In genomic region chr5:43959148-43959547, GRCh38 we compare ENCODE assay signal across 9 cellular contexts.
"Had no signal": no experiment of that assay in that cellular context is flagged by ENCODE, and none has a peak within 500 bp of the region (broad histone marks: within the 10 kb centered on the region; RNA-seq: fewer than 3 reads in every experiment).

No MANE protein-coding gene starts in this region.

- H3K4me1 ChIP-seq: HAP-1 had no signal

- FAIRE-seq: HTR-8/SVneo had no signal

- ATAC-seq: HCT116 had no signal

- H2AFZ ChIP-seq: GM23248 had no signal

- DNase-seq: GM23248, GOT3, H7, HFFc6, KBM-7 had no signal

- H3K4me2 ChIP-seq: KMS-11 had no signal

- H3K9me3 ChIP-seq: HAP-1 had no signal

- H3K4me3 Mint-ChIP-seq: HFFc6 had no signal

- H3K4me3 ChIP-seq: GM23248, HAP-1 had no signal

- H3K27ac Mint-ChIP-seq: HFFc6 had no signal

- H3K9ac ChIP-seq: GM23248, KMS-11 had no signal

- H3K36me3 ChIP-seq: HAP-1 had no signal

- H3K27ac ChIP-seq: GM23248, KMS-11 had no signal
